ENCODE assay signal across 23 cellular contexts in the genomic region with DNA sequence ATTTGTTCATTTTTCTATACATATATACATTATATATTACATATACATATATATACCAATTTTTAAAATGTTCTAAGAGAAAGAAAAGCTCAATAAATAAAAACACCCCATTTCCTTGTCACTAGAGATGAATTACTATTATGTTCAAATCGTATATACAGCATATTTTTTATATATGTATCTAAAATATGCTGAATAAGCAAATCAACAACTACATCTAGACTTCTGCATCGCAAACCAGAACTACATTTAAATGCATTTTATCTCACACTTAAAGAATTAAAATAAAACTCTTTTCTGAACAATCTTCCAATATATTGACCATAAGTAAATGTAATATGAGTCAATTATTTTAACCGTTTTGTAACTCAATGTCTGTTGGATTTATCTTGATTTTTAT.
"Had no signal": no experiment of that assay in that cellular context is flagged by ENCODE, and none has a peak within 500 bp of the region (broad histone marks: within the 10 kb centered on the region; RNA-seq: fewer than 3 reads in every experiment).

No MANE protein-coding gene starts in this region.

- H3K27me3 ChIP-seq: SJSA1 had no signal

- H3K27ac ChIP-seq: HL-60, KMS-11, SJSA1, SK-N-MC had no signal

- H3K4me2 ChIP-seq: KMS-11 had no signal

- DNase-seq: Kasumi-1, MM.1S, NCI-H1092 treated with DMSO at 0.1 percent for 48 hours, NCI-H1436, NCI-H187, NCI-H2029, NCI-H2081 treated with DMSO at 0.1 percent for 48 hours, NCI-H2171, NCI-H226, NCI-H446, NCI-H510A, NCI-H524 treated with DMSO at 0.1 percent for 48 hours, NCI-H69, NCI-H774, Right ventricle myocardium superior, RPMI8226, SIG-M5 had no signal

- H3K4me3 ChIP-seq: SJSA1, SK-N-MC had no signal

- FAIRE-seq: HTR-8/SVneo, RCC 7860 had no signal

- H3K36me3 ChIP-seq: SJSA1 had no signal

- H3K9me3 ChIP-seq: SJSA1 had no signal

- H3K9ac ChIP-seq: KMS-11 had no signal
